In the genomic region with DNA sequence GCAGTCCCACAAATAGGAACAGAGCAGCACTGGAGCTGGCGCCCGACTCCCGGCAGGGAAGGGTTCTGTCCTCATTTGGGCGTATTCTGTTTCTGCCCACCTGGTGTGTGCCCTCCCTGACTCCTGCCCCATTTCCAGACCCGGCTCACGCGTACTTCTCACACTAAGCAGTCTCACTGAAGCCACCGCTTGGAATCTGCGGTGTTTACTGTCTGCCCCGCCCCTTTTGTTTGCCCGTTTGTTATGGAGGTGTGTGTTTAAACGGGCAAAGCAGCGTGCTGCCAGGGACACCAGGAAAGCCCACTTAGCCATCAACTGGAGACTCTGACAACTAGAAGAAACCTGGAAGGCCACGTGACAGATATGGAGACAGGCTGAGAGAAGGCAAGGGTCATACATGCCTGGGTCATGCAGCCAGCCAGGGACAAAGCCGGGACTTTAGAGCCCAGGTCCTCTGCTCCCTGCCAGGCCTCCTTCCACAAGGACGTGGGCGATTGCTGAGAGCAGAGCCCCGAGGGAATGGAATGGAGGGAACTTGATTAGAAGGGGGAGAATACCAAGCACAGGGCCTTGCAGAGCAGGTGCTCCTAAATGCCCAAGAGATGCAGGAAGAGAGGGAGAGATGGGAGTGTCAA, we compare ENCODE assay signal across 14 cellular contexts. TPM values are rescaled to one million over a fixed set of nuclear protein-coding genes. Genes with fewer than 3 reads are reported as not detected.
DNase-seq lines count a peak whose midpoint lies in the region; ATAC-seq, FAIRE-seq and TF ChIP-seq lines count a peak whose summit lies in the region.
"Had no signal": no experiment of that assay in that cellular context is flagged by ENCODE, and none has a peak within 500 bp of the region (broad histone marks: within the 10 kb centered on the region; RNA-seq: fewer than 3 reads in every experiment).

No MANE protein-coding gene starts in this region.

- H3K4me2 ChIP-seq in hepatocyte: no peak overlapping the region

- no peak for ATAC-seq in HG02852 (IDR thresholded peaks at IDR 0.05; ENCODE audit: unreplicated experiment)
- ATAC-seq: left lung, Right ventricle myocardium inferior, T-cell had no signal

- H4K20me1 ChIP-seq in hepatocyte (ENCODE audit: insufficient read depth, poor library complexity, severe bottlenecking): no peaks in the 10 kb centered on the region

- H3K9me3 ChIP-seq in hepatocyte (ENCODE audit: low read depth): no peaks in the 10 kb centered on the region
- no peaks in the 10 kb centered on the region for H3K9me3 ChIP-seq in small intestine (ENCODE audit: control insufficient read depth, low read depth)
- H3K9me3 ChIP-seq: left lung had no signal

- no peaks in the 10 kb centered on the region for H3K27me3 ChIP-seq in hepatocyte
- H3K27me3 ChIP-seq in small intestine (ENCODE audit: control insufficient read depth in 2 of 2, insufficient read depth in 2 of 2, low read length in 2 of 2): peaks cover 0 to 3% of the 10 kb centered on the region in 2 donors

- H3K4me1 ChIP-seq in hepatocyte (ENCODE audit: insufficient read depth) (peaks cover 8% of the 10 kb centered on the region), small intestine (ENCODE audit: control insufficient read depth in 2 of 2, insufficient read depth in 1 of 2, low read depth in 1 of 2, low read length in 1 of 2) (no peaks in the 10 kb centered on the region)
- H3K4me1 ChIP-seq: left lung had no signal

- H3K4me3 ChIP-seq in hepatocyte (no peak overlapping the region), small intestine (ENCODE audit: low read depth in 1 of 2, low read length in 2 of 2) (no peak overlapping the region)
- H3K4me3 ChIP-seq: left lung had no signal

- H3K9me2 ChIP-seq in hepatocyte (replicated peaks; ENCODE audit: insufficient read depth): no peaks in the 10 kb centered on the region

- H3K36me3 ChIP-seq in hepatocyte (replicated peaks; ENCODE audit: insufficient read depth, low read depth) (no peaks in the 10 kb centered on the region), small intestine (ENCODE audit: control insufficient read depth in 2 of 2, insufficient read depth in 2 of 2, low read length in 2 of 2) (no peaks in the 10 kb centered on the region)
- H3K36me3 ChIP-seq: left lung had no signal

- no peak overlapping the region for H2AFZ ChIP-seq in hepatocyte

- peak; percentile 17 for DNase-seq in activated CD8-positive, alpha-beta memory T cell treated with anti-CD3 and anti-CD28 coated beads for 24 hours
- no peak for DNase-seq in activated CD8-positive, alpha-beta memory T cell treated with anti-CD3 and anti-CD28 coated beads, Interleukin-2, amount 50 U/mL, for 48 hours
- DNase-seq in NCI-H2227 treated with DMSO at 0.1 percent for 48 hours (lab: John Stamatoyannopoulos, UW): peak; percentile 7
- DNase-seq in hepatocyte (ENCODE audit: low spot score): peak; percentile 19
- peak; percentile 33 for DNase-seq in small intestine
- DNase-seq in NCI-H226: no peak
- DNase-seq in A172 (ENCODE audit: low spot score): no peak
- DNase-seq: CD4-positive, alpha-beta memory T cell; left lung; NCI-H2107; stimulated activated CD4-positive, alpha-beta T cell treated with anti-CD3 and anti-CD28 coated beads, Interleukin-1b, Interleukin-23, amount 100 ng/mL, for 48 hours; T-cell had no signal

- H3K27ac ChIP-seq in hepatocyte (no peak overlapping the region), small intestine (ENCODE audit: low read depth in 1 of 2, low read length in 1 of 2) (no peak overlapping the region)
- H3K27ac ChIP-seq: left lung had no signal

- H3K79me2 ChIP-seq in hepatocyte: no peaks in the 10 kb centered on the region

- TF ChIP-seq CTCF in hepatocyte (IDR thresholded peaks at IDR 0.05; ENCODE audit: poor library complexity): no peak

- 69% methylated on average over 18 of the region's 18 CpGs for WGBS in hepatocyte (ENCODE audit: low lambda C conversion rate, missing lambda C conversion rate)
- WGBS in small intestine, 3 donors: 13 to 53% (median 28%) methylated on average over 18 of the region's 18 CpGs

- FAIRE-seq in small intestine (lab: Jason Lieb, UNC): no peak

RNA-seq across cellular contexts. Expression of a gene that starts 8.7 kb away (rescaled TPM):
- total RNA-seq in hepatocyte: 1.0 and 2.1 TPM in 2 replicates
- polyA plus RNA-seq in hepatocyte (0.59 and 2.7 TPM in 2 replicates), small intestine (under 1 TPM in 1 of 3 donors, not detected in 2; 0.34 TPM)
- total RNA-seq in A172 (2014; rRNA removed; shearing (Covaris generic)): 0.88 and 3.1 TPM in 2 replicates

RNA-seq across cellular contexts. Expression of a gene that starts 41.5 kb away (rescaled TPM):
- 0.60 and 1.1 TPM in 2 replicates for total RNA-seq in hepatocyte
- polyA plus RNA-seq in hepatocyte (1.7 and 2.8 TPM in 2 replicates), small intestine (10 to 100 TPM; 14.2 to 60.4 (median 21.6) TPM)
- 0.50 and 0.53 TPM in 2 replicates for total RNA-seq in A172 (2014; rRNA removed; shearing (Covaris generic))
- total RNA-seq: CD4-positive, alpha-beta memory T cell; left lung; T-cell had no signal
- polyA plus RNA-seq: CD4-positive, alpha-beta memory T cell had no signal

Comparison
In these comparisons a context has a peak if more than half of its experiments do, and no peak if none do; other contexts are left out.
1. DNase-seq: peak in activated CD8-positive, alpha-beta memory T cell treated with anti-CD3 and anti-CD28 coated beads for 24 hours (single experiment), NCI-H2227 treated with DMSO at 0.1 percent for 48 hours (single experiment), hepatocyte (single experiment) and small intestine (single experiment); none in activated CD8-positive, alpha-beta memory T cell treated with anti-CD3 and anti-CD28 coated beads, Interleukin-2, amount 50 U/mL, for 48 hours (single experiment), NCI-H226 (single experiment) and A172 (single experiment).